Comparison of ENCODE assay signal across 33 cellular contexts in genomic region chr11:38667359-38667758, GRCh38.
"Had no signal": no experiment of that assay in that cellular context is flagged by ENCODE, and none has a peak within 500 bp of the region (broad histone marks: within the 10 kb centered on the region; RNA-seq: fewer than 3 reads in every experiment).

No MANE protein-coding gene starts in this region.

- H3K27me3 Mint-ChIP-seq: activated B cell treated with CpG ODN at 0.5 μM for 24 hours; activated CD4-positive, alpha-beta memory T cell treated with anti-CD3 and anti-CD28 coated beads for 36 hours had no signal

- H3K9me3 ChIP-seq: adrenal gland, body of pancreas, breast epithelium had no signal

- H3K27ac ChIP-seq: adrenal gland, body of pancreas, breast epithelium, SJSA1 had no signal

- ATAC-seq: activated naive CD4-positive, alpha-beta T cell treated with anti-CD3 and anti-CD28 coated beads, Interleukin-2, amount 50 U/mL, for 72 hours; activated T-cell treated with anti-CD3 and anti-CD28 coated beads, Interleukin-2, amount 50 U/mL, for 4 hours; body of pancreas; Panc1 had no signal

- DNase-seq: activated B cell treated with CpG ODN at 0.5 μM for 24 hours; activated CD4-positive, alpha-beta memory T cell treated with anti-CD3 and anti-CD28 coated beads for 36 hours; activated CD4-positive, alpha-beta T cell treated with anti-CD3 and anti-CD28 coated beads for 4 hours; activated CD4-positive, alpha-beta T cell treated with anti-CD3 and anti-CD28 coated beads, Interleukin-2, amount 50 U/mL, for 1 hour; activated CD4-positive, CD25-positive, alpha-beta regulatory T cell treated with anti-CD3 and anti-CD28 coated beads, Interleukin-2, amount 50 U/mL, for 72 hours; activated CD8-positive, alpha-beta memory T cell treated with anti-CD3 and anti-CD28 coated beads, Interleukin-2, amount 50 U/mL, for 4 hours; activated gamma-delta T cell treated with Interleukin-2 at 50 U/mL for 16 hours; activated naive CD4-positive, alpha-beta T cell treated with anti-CD3 and anti-CD28 coated beads for 36 hours; activated T-cell treated with anti-CD3 and anti-CD28 coated beads for 4 hours; activated T-cell treated with anti-CD3 and anti-CD28 coated beads, Interleukin-2, amount 50 U/mL, for 4 hours; adrenal gland; body of pancreas; caudate nucleus; cerebellar nuclear complex; NCI-H1092 treated with DMSO at 0.1 percent for 48 hours; NCI-H1417; NCI-H146; NCI-H187; NCI-H2029 treated with DMSO at 0.1 percent for 48 hours; NCI-H2107; NCI-H2171; NCI-H510A; NCI-H526; NCI-H748 treated with DMSO at 0.1 percent for 48 hours; SHP77 treated with DMSO at 0.1 percent for 48 hours had no signal

- H3K27ac Mint-ChIP-seq: activated B cell treated with CpG ODN at 0.5 μM for 24 hours; activated CD4-positive, alpha-beta memory T cell treated with anti-CD3 and anti-CD28 coated beads for 36 hours; activated naive CD4-positive, alpha-beta T cell treated with anti-CD3 and anti-CD28 coated beads for 36 hours; activated naive CD4-positive, alpha-beta T cell treated with anti-CD3 and anti-CD28 coated beads, Interleukin-2, amount 50 U/mL, for 72 hours; activated T-helper 1 cell treated with anti-CD3 and anti-CD28 coated beads, Interleukin-12 subunit alpha, Interleukin-12 subunit beta, Interleukin-2, Interleukin-4 antibody, amounts not matched to agents 30 ng/mL and 10 ng/mL and 1 ng/mL, durations not matched to agents 14 hours and 24 hours and 36 hours; T-helper 2 cell treated with Interferon-gamma antibody and Interleukin-4, amounts not matched to agents 5 μg/mL and 100 μg/mL, for 36 hours had no signal

- H3K4me1 ChIP-seq: adrenal gland, body of pancreas, breast epithelium, SJSA1 had no signal

- H3K36me3 Mint-ChIP-seq: activated CD4-positive, alpha-beta memory T cell treated with anti-CD3 and anti-CD28 coated beads for 36 hours; activated naive CD4-positive, alpha-beta T cell treated with anti-CD3 and anti-CD28 coated beads, Interleukin-2, amount 50 U/mL, for 72 hours had no signal

- FAIRE-seq: astrocyte, TTC549 had no signal

- H3K27me3 ChIP-seq: adrenal gland, body of pancreas, breast epithelium, SJSA1 had no signal

- H3K4me1 Mint-ChIP-seq: activated B cell treated with CpG ODN at 0.5 μM for 24 hours had no signal

- H3K4me3 Mint-ChIP-seq: activated B cell treated with CpG ODN at 0.5 μM for 24 hours; activated CD4-positive, alpha-beta memory T cell treated with anti-CD3 and anti-CD28 coated beads for 36 hours; activated naive CD4-positive, alpha-beta T cell treated with anti-CD3 and anti-CD28 coated beads for 36 hours; activated T-cell treated with anti-CD3 and anti-CD28 coated beads, Interleukin-2, amount 50 U/mL, for 4 hours; activated T-helper 1 cell treated with anti-CD3 and anti-CD28 coated beads, Interleukin-12 subunit alpha, Interleukin-12 subunit beta, Interleukin-2, Interleukin-4 antibody, amounts not matched to agents 30 ng/mL and 10 ng/mL and 1 ng/mL, durations not matched to agents 14 hours and 24 hours and 36 hours; T-helper 2 cell treated with Interferon-gamma antibody and Interleukin-4, amounts not matched to agents 5 μg/mL and 100 μg/mL, for 36 hours had no signal

- H3K4me3 ChIP-seq: adrenal gland, body of pancreas, breast epithelium, SJSA1 had no signal

- H3K36me3 ChIP-seq: adrenal gland, breast epithelium, SJSA1 had no signal
